24 cellular contexts compared by ENCODE assay signal in the genomic region with DNA sequence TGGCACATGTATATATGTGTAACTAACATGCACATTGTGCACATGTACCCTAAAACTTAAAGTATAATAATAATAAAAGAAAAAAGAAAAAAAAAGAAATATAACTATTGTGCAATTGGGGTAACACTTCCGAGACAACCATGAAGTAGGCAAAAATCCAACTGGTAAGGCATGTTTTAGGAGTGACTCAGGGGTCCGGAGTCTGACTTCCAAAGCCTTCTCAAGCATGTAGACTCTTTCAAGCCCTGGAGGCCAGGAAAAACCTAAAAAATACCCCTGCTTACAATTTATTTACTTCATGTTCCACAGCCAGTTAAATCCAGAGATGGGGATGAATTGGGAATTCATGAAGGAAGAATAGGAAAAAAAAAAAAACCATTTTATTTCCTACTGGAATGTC.
DNase-seq lines count a peak whose midpoint lies in the region; ATAC-seq and TF ChIP-seq lines count a peak whose summit lies in the region.
"Had no signal": no experiment of that assay in that cellular context is flagged by ENCODE, and none has a peak within 500 bp of the region (broad histone marks: within the 10 kb centered on the region; RNA-seq: fewer than 3 reads in every experiment).

No MANE protein-coding gene starts in this region.

- H3K4me3 ChIP-seq in choroid plexus epithelial cell (ENCODE audit: low read depth, low read length) (no peak overlapping the region), H7 (ENCODE audit: insufficient read depth, low read depth, low read length) (no peak overlapping the region)
- H3K4me3 ChIP-seq: sigmoid colon, testis had no signal

- DNase-seq in EH (ENCODE audit: low read depth), result peak; percentile 92
- peak; percentile 47 for DNase-seq in NCI-H226
- DNase-seq in choroid plexus epithelial cell (ENCODE audit: low read depth), result peak; percentile 77
- DNase-seq in kidney tubule cell (ENCODE audit: low spot score), result peak; percentile 75
- no peak for DNase-seq in DMS153 treated with DMSO at 0.1 percent for 48 hours (lab: John Stamatoyannopoulos, UW; ENCODE audit: unreplicated experiment)
- DNase-seq in glutamatergic neuron, result no peak
- DNase-seq in H7, result no peak
- DNase-seq: activated CD4-positive, alpha-beta T cell treated with anti-CD3 and anti-CD28 coated beads for 1 hour; activated CD8-positive, alpha-beta memory T cell treated with anti-CD3 and anti-CD28 coated beads for 24 hours; activated T-cell treated with anti-CD3 and anti-CD28 coated beads, Interleukin-2, amount 50 U/mL, for 48 hours; CD4-positive, alpha-beta memory T cell; dermis blood vessel endothelial cell; DMS153; H9; midbrain; NCI-H1436; Right ventricle myocardium superior; sigmoid colon; testis had no signal

- no peaks in the 10 kb centered on the region for H3K36me3 Mint-ChIP-seq in glutamatergic neuron (ENCODE audit: unreplicated experiment)
- H3K36me3 Mint-ChIP-seq: CD4-positive, alpha-beta memory T cell; stimulated activated memory B cell treated with anti-CD40 and anti-IgM and Interleukin-4, amounts not matched to agents 10 μg/mL and 1 μg/mL and 100 μg/mL, for 72 hours had no signal

- no peaks in the 10 kb centered on the region for H3K4me1 Mint-ChIP-seq in glutamatergic neuron (ENCODE audit: low read depth, unreplicated experiment)
- H3K4me1 Mint-ChIP-seq: CD4-positive, alpha-beta memory T cell; nephron; stimulated activated memory B cell treated with anti-CD40 and anti-IgM and Interleukin-4, amounts not matched to agents 10 μg/mL and 1 μg/mL and 100 μg/mL, for 72 hours had no signal

- TF ChIP-seq CTCF in choroid plexus epithelial cell (conservative IDR thresholded peaks at IDR 0.05; ENCODE audit: low read depth, low read length) (no peak), glutamatergic neuron (IDR thresholded peaks at IDR 0.05; ENCODE audit: partially characterized antibody, unreplicated experiment) (no peak)

- no peak overlapping the region for H3K4me3 Mint-ChIP-seq in glutamatergic neuron (ENCODE audit: unreplicated experiment)
- H3K4me3 Mint-ChIP-seq: CD4-positive, alpha-beta memory T cell; H9; nephron; stimulated activated memory B cell treated with anti-CD40 and anti-IgM and Interleukin-4, amounts not matched to agents 10 μg/mL and 1 μg/mL and 100 μg/mL, for 72 hours had no signal

- H3K27ac Mint-ChIP-seq in glutamatergic neuron (ENCODE audit: unreplicated experiment), result no peak overlapping the region
- H3K27ac Mint-ChIP-seq: activated naive CD4-positive, alpha-beta T cell treated with anti-CD3 and anti-CD28 coated beads, Interleukin-2, amount 50 U/mL, for 72 hours; CD4-positive, alpha-beta memory T cell; H9; nephron; stimulated activated memory B cell treated with anti-CD40 and anti-IgM and Interleukin-4, amounts not matched to agents 10 μg/mL and 1 μg/mL and 100 μg/mL, for 72 hours had no signal

- H3K27me3 Mint-ChIP-seq in glutamatergic neuron (ENCODE audit: unreplicated experiment), result no peaks in the 10 kb centered on the region
- H3K27me3 Mint-ChIP-seq: CD4-positive, alpha-beta memory T cell had no signal

- ATAC-seq in GM21390 (IDR thresholded peaks at IDR 0.05; ENCODE audit: unreplicated experiment), result no peak
- ATAC-seq: activated naive CD4-positive, alpha-beta T cell treated with anti-CD3 and anti-CD28 coated beads, Interleukin-2, amount 50 U/mL, for 72 hours; left lobe of liver; stimulated activated memory B cell treated with anti-CD40 and anti-IgM and Interleukin-4, amounts not matched to agents 10 μg/mL and 1 μg/mL and 100 μg/mL, for 72 hours had no signal

- no peaks in the 10 kb centered on the region for H3K36me3 ChIP-seq in H7 (replicated peaks; ENCODE audit: control insufficient read depth, insufficient read depth, low read length)
- H3K36me3 ChIP-seq: sigmoid colon had no signal

- H3K9me3 Mint-ChIP-seq in glutamatergic neuron (ENCODE audit: unreplicated experiment), result peaks cover 3% of the 10 kb centered on the region

- H3K27me3 ChIP-seq in H7 (ENCODE audit: control insufficient read depth, insufficient read depth, low read length), result no peaks in the 10 kb centered on the region
- H3K27me3 ChIP-seq: sigmoid colon, testis had no signal

Comparison
In these comparisons a context has a peak if more than half of its experiments do, and no peak if none do; other contexts are left out.
1. DNase-seq: peak in EH (single experiment), NCI-H226 (single experiment), choroid plexus epithelial cell (single experiment) and kidney tubule cell (single experiment); none in DMS153 treated with DMSO at 0.1 percent for 48 hours (single experiment), glutamatergic neuron (single experiment) and H7 (single experiment).